1 cellular context compared by ENCODE assay signal in the genomic region with DNA sequence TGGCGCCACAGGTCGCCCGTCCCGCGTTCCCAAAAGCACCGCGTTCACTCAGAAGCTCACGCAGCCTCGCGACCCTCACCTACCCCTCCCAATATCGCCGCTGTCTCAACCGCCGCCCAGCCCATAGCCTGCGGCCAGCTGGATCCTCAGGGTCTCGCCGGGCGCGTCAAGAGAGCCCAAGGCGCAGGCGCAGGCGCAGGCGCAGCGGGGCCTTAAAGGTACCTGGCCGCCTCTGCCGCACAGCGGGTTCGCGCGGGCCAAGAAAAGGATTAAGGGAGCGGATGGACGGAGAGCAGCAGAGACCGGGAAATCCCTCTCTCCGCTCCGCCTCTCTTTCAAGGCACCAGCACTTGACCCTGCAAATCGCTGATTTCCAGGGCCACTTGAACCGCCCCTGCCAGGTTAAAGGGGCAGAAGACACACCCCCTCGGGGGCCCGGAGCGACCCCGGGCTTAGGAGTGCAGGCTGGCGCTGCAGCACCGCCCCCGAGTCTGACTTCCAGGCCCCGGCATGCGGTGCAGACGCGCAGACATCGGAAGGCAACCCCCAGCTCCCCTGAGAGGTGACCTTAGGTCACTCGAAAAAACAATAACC.
TF ChIP-seq lines count a peak whose summit lies in the region.

A gene with protein sequence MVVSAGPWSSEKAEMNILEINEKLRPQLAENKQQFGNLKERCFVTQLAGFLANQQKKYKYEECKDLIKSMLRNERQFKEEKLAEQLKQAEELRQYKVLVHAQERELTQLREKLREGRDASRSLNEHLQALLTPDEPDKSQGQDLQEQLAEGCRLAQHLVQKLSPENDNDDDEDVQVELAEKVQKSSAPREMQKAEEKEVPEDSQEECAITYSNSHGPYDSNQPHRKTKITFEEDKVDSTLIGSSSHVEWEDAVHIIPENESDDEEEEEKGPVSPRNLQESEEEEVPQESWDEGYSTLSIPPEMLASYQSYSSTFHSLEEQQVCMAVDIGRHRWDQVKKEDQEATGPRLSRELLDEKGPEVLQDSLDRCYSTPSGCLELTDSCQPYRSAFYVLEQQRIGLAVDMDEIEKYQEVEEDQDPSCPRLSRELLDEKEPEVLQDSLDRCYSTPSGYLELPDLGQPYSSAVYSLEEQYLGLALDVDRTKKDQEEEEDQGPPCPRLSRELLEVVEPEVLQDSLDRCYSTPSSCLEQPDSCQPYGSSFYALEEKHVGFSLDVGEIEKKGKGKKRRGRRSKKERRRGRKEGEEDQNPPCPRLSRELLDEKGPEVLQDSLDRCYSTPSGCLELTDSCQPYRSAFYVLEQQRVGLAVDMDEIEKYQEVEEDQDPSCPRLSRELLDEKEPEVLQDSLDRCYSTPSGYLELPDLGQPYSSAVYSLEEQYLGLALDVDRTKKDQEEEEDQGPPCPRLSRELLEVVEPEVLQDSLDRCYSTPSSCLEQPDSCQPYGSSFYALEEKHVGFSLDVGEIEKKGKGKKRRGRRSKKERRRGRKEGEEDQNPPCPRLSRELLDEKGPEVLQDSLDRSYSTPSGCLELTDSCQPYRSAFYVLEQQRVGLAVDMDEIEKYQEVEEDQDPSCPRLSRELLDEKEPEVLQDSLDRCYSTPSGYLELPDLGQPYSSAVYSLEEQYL (N-terminal part only) (minus strand): TSS at position 168 of the 594 bp plus-strand sequence. CDS start 20,331 bp downstream, outside the sequence.

TF ChIP-seq in liver, 16 proteins besides CTCF, POLR2A, EP300 and RAD21 (continued from another document):
- TF ChIP-seq, protein P1, sequence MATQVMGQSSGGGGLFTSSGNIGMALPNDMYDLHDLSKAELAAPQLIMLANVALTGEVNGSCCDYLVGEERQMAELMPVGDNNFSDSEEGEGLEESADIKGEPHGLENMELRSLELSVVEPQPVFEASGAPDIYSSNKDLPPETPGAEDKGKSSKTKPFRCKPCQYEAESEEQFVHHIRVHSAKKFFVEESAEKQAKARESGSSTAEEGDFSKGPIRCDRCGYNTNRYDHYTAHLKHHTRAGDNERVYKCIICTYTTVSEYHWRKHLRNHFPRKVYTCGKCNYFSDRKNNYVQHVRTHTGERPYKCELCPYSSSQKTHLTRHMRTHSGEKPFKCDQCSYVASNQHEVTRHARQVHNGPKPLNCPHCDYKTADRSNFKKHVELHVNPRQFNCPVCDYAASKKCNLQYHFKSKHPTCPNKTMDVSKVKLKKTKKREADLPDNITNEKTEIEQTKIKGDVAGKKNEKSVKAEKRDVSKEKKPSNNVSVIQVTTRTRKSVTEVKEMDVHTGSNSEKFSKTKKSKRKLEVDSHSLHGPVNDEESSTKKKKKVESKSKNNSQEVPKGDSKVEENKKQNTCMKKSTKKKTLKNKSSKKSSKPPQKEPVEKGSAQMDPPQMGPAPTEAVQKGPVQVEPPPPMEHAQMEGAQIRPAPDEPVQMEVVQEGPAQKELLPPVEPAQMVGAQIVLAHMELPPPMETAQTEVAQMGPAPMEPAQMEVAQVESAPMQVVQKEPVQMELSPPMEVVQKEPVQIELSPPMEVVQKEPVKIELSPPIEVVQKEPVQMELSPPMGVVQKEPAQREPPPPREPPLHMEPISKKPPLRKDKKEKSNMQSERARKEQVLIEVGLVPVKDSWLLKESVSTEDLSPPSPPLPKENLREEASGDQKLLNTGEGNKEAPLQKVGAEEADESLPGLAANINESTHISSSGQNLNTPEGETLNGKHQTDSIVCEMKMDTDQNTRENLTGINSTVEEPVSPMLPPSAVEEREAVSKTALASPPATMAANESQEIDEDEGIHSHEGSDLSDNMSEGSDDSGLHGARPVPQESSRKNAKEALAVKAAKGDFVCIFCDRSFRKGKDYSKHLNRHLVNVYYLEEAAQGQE (IDR thresholded peaks at IDR 0.05): no peak
- peak; percentile 20 for TF ChIP-seq YY1 (IDR thresholded peaks at IDR 0.05)
- no peak for TF ChIP-seq SP1 (IDR thresholded peaks at IDR 0.05)
- no peak for TF ChIP-seq GABPA (IDR thresholded peaks at IDR 0.05 in 1 of 2, conservative IDR thresholded peaks at IDR 0.05 in 1 of 2)
- TF ChIP-seq EGR1 (IDR thresholded peaks at IDR 0.05; ENCODE audit: low read depth in 2 of 2): no peak
